ENCODE assay signal across 19 cellular contexts in genomic region chr1:87754036-87754603, GRCh38.
"Had no signal": no experiment of that assay in that cellular context is flagged by ENCODE, and none has a peak within 500 bp of the region (broad histone marks: within the 10 kb centered on the region; RNA-seq: fewer than 3 reads in every experiment).

No MANE protein-coding gene starts in this region.

- H3K4me1 ChIP-seq: foreskin keratinocyte, left ventricle myocardium inferior, right atrium auricular region, suprapubic skin had no signal

- H3K27me3 ChIP-seq: brain microvascular endothelial cell, foreskin keratinocyte, right atrium auricular region, suprapubic skin had no signal

- H3K4me3 ChIP-seq: left ventricle myocardium inferior, right atrium auricular region, suprapubic skin had no signal

- ATAC-seq: foreskin keratinocyte; natural killer cell treated with Interleukin-12 subunit alpha and Interleukin-12 subunit beta and Interleukin-15 and Interleukin-18, amount 100 ng/mL, for 72 hours; stimulated activated naive CD8-positive, alpha-beta T cell treated with anti-CD3 and anti-CD28 coated beads, Interleukin-15, Interleukin-2, amounts not matched to agents 100 U/mL and 50 U/mL, for 24 hours had no signal

- H3K36me3 ChIP-seq: brain microvascular endothelial cell, left ventricle myocardium inferior, right atrium auricular region, suprapubic skin had no signal

- FAIRE-seq: endothelial cell of umbilical vein, small intestine had no signal

- DNase-seq: activated CD4-positive, alpha-beta T cell treated with anti-CD3 and anti-CD28 coated beads, Interleukin-2, amount 10 ng/mL, durations not matched to agents 7 days and 5 days; activated CD4-positive, CD25-positive, alpha-beta regulatory T cell; activated naive CD8-positive, alpha-beta T cell treated with anti-CD3 and anti-CD28 coated beads, Interleukin-2, amount 10 ng/mL, durations not matched to agents 7 days and 5 days; anterior cingulate cortex; brain microvascular endothelial cell; effector CD8-positive, alpha-beta T cell; foreskin keratinocyte; glutamatergic neuron; left ventricle myocardium inferior; posterior cingulate gyrus; small intestine; stimulated activated CD4-positive, alpha-beta T cell treated with anti-CD3 and anti-CD28 coated beads, Interleukin-4, amount 100 ng/mL, for 4 hours; stimulated activated CD8-positive, alpha-beta memory T cell treated with anti-CD3 and anti-CD28 coated beads, Interleukin-4, amount 100 ng/mL, for 48 hours; stimulated activated naive CD8-positive, alpha-beta T cell treated with anti-CD3 and anti-CD28 coated beads, Interleukin-15, Interleukin-2, amounts not matched to agents 100 U/mL and 50 U/mL, for 24 hours; trophoblast cell had no signal

- H3K27ac ChIP-seq: brain microvascular endothelial cell, foreskin keratinocyte, left ventricle myocardium inferior, right atrium auricular region, suprapubic skin had no signal

- H3K9me3 ChIP-seq: left ventricle myocardium inferior, right atrium auricular region, suprapubic skin had no signal
